In the genomic region with DNA sequence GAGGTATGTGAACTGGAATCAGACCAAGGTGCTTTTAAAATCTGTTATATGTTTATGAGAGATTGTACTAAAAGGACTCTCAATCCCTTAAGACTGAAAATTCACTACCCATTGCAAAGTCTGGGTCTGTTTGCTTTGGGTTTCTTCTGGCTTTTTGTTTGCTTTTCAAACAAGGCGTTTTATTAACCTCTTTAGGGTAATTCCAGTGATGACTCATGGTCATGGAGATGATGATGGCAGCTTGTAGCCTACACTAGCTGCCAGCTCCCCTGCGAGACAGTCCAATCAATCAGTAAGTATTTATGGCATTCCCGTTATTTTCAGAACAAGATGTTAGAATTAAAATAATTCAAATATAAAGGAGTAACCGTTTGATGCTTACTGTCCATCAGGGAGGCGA, we compare ENCODE assay signal across 17 cellular contexts.
"Had no signal": no experiment of that assay in that cellular context is flagged by ENCODE, and none has a peak within 500 bp of the region (broad histone marks: within the 10 kb centered on the region; RNA-seq: fewer than 3 reads in every experiment).

No MANE protein-coding gene starts in this region.

- DNase-seq: activated CD4-positive, CD25-positive, alpha-beta regulatory T cell; activated T-cell treated with anti-CD3 and anti-CD28 coated beads, Interleukin-2, amount 50 U/mL, for 1 hour; amniotic stem cell; dorsolateral prefrontal cortex; glutamatergic neuron; occipital lobe; right lobe of liver; stimulated activated CD4-positive, alpha-beta T cell treated with anti-CD3 and anti-CD28 coated beads, Interleukin-2, amount 100 ng/mL, for 24 hours; stimulated activated naive CD4-positive, alpha-beta T cell treated with Interleukin-2 at 50 U/mL for 16 hours had no signal

- H3K27me3 Mint-ChIP-seq: natural killer cell treated with Interleukin-12 subunit alpha and Interleukin-12 subunit beta and Interleukin-15 and Interleukin-18, amount 100 ng/mL, for 72 hours; progenitor cell of endocrine pancreas; type B pancreatic cell had no signal

- H3K27me3 ChIP-seq: breast epithelium, esophagus muscularis mucosa, right lobe of liver had no signal

- ATAC-seq: activated naive CD4-positive, alpha-beta T cell treated with anti-CD3 and anti-CD28 coated beads, Interleukin-2, amount 50 U/mL, for 72 hours; left lobe of liver; natural killer cell treated with Interleukin-12 subunit alpha and Interleukin-12 subunit beta and Interleukin-15 and Interleukin-18, amount 100 ng/mL, for 72 hours had no signal

- H3K9me3 ChIP-seq: breast epithelium, esophagus muscularis mucosa, right lobe of liver had no signal

- H3K36me3 ChIP-seq: breast epithelium, esophagus muscularis mucosa, right lobe of liver had no signal

- H3K27ac Mint-ChIP-seq: activated naive CD4-positive, alpha-beta T cell treated with anti-CD3 and anti-CD28 coated beads, Interleukin-2, amount 50 U/mL, for 72 hours; natural killer cell treated with Interleukin-12 subunit alpha and Interleukin-12 subunit beta and Interleukin-15 and Interleukin-18, amount 100 ng/mL, for 72 hours; progenitor cell of endocrine pancreas; T-helper 1 cell treated with Interleukin-12 subunit alpha and Interleukin-12 subunit beta and Interleukin-4 antibody, amounts not matched to agents 30 μg/mL and 1 μg/mL, for 36 hours; type B pancreatic cell had no signal

- H3K36me3 Mint-ChIP-seq: activated naive CD4-positive, alpha-beta T cell treated with anti-CD3 and anti-CD28 coated beads, Interleukin-2, amount 50 U/mL, for 72 hours; natural killer cell treated with Interleukin-12 subunit alpha and Interleukin-12 subunit beta and Interleukin-15 and Interleukin-18, amount 100 ng/mL, for 72 hours; type B pancreatic cell had no signal

- H3K4me1 ChIP-seq: breast epithelium, esophagus muscularis mucosa, right lobe of liver had no signal

- H3K4me3 ChIP-seq: breast epithelium, dorsolateral prefrontal cortex, esophagus muscularis mucosa, right lobe of liver had no signal

- H3K9me3 Mint-ChIP-seq: activated naive CD4-positive, alpha-beta T cell treated with anti-CD3 and anti-CD28 coated beads, Interleukin-2, amount 50 U/mL, for 72 hours; natural killer cell treated with Interleukin-12 subunit alpha and Interleukin-12 subunit beta and Interleukin-15 and Interleukin-18, amount 100 ng/mL, for 72 hours; T-helper 1 cell treated with Interleukin-12 subunit alpha and Interleukin-12 subunit beta and Interleukin-4 antibody, amounts not matched to agents 30 μg/mL and 1 μg/mL, for 36 hours; type B pancreatic cell had no signal

- H3K27ac ChIP-seq: breast epithelium, dorsolateral prefrontal cortex, esophagus muscularis mucosa, right lobe of liver had no signal

- H3K4me3 Mint-ChIP-seq: natural killer cell treated with Interleukin-12 subunit alpha and Interleukin-12 subunit beta and Interleukin-15 and Interleukin-18, amount 100 ng/mL, for 72 hours; T-helper 1 cell treated with Interleukin-12 subunit alpha and Interleukin-12 subunit beta and Interleukin-4 antibody, amounts not matched to agents 30 μg/mL and 1 μg/mL, for 36 hours; type B pancreatic cell had no signal
